In genomic region chr6:138182939-138183791, GRCh38 we compare ENCODE assay signal across 14 cellular contexts.
DNase-seq lines count a peak whose midpoint lies in the region; ATAC-seq lines count a peak whose summit lies in the region.
"Had no signal": no experiment of that assay in that cellular context is flagged by ENCODE, and none has a peak within 500 bp of the region (broad histone marks: within the 10 kb centered on the region; RNA-seq: fewer than 3 reads in every experiment).

No MANE protein-coding gene starts in this region.

- DNase-seq in DMS153 (lab: John Stamatoyannopoulos, UW) (peak; percentile 89), NCI-H2081 treated with DMSO at 0.1 percent for 48 hours (lab: John Stamatoyannopoulos, UW) (peak; percentile 70), middle frontal gyrus (ENCODE audit: extremely low spot score, low spot score) (peak; percentile 67), COLO829 (ENCODE audit: low spot score) (no peak)
- no peak for DNase-seq in activated CD4-positive, CD25-positive, alpha-beta regulatory T cell treated with anti-CD3 and anti-CD28 coated beads, Interleukin-2, amount 50 U/mL, for 72 hours
- no peak for DNase-seq in stimulated activated naive CD4-positive, alpha-beta T cell treated with Interleukin-2 at 50 U/mL for 16 hours (lab: John Stamatoyannopoulos, UW)
- DNase-seq: activated T-cell treated with anti-CD3 and anti-CD28 coated beads, Interleukin-2, amount 50 U/mL, for 1 hour; immature natural killer cell; naive thymus-derived CD4-positive, alpha-beta T cell; NCI-H187; SIG-M5 had no signal

- peak overlapping the region; percentile 96 for H3K27ac ChIP-seq in cingulate gyrus (ENCODE audit: low read depth, low read length)
- H3K27ac ChIP-seq: body of pancreas had no signal

- no peak for ATAC-seq in HG03469 (IDR thresholded peaks at IDR 0.05; ENCODE audit: unreplicated experiment)
- ATAC-seq: body of pancreas; naive thymus-derived CD4-positive, alpha-beta T cell had no signal

Comparison
In these comparisons a context has a peak if more than half of its experiments do, and no peak if none do; other contexts are left out.
1. DNase-seq: peak in DMS153 (single experiment), NCI-H2081 treated with DMSO at 0.1 percent for 48 hours (single experiment) and middle frontal gyrus (single experiment); none in COLO829 (single experiment), activated CD4-positive, CD25-positive, alpha-beta regulatory T cell treated with anti-CD3 and anti-CD28 coated beads, Interleukin-2, amount 50 U/mL, for 72 hours (single experiment) and stimulated activated naive CD4-positive, alpha-beta T cell treated with Interleukin-2 at 50 U/mL for 16 hours (single experiment).